8 cellular contexts compared by ENCODE assay signal in the genomic region with DNA sequence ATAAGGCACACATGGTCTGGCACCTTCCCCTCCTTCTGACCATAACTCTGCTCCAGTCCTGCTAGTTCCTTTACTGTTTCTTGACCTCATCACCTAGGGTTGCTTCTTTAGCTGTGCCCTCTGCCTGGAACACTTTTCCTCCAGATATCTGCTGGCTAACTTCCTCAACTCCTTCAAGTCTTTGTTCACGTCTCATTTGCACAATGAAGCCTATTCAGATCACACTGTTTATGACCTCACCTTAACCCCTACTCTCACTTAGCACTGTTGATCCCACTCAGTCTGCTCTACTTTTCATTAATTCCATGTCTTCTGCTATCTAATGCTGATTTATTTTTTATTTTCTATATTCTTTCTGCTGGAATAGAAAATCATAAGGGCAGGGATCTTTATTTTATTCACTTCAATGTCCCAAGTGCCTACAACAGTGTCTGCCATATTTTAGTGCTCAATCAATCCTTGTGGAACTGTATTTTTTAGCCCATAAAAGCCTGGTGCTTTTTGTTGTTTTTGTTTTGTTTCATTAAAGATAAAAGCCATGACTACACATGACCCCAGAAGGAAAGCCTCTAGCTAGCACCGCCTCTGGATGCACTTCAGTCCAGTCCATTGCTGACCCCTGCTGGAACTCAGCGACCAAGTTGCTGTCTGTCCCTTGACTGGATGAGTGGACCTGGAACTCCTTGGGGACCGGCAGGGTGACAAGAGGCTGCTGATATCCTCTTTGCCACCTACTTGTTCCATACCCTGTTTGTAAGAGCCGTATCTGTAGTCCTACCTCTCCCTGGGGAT. TPM values are rescaled to one million over a fixed set of nuclear protein-coding genes. Genes with fewer than 3 reads are reported as not detected.
A peak's percentile ranks its signal among the peaks of the same experiment; 100 is the strongest.
DNase-seq lines count a peak whose midpoint lies in the region; ATAC-seq and TF ChIP-seq lines count a peak whose summit lies in the region.

No MANE protein-coding gene starts in this region.

- peak; percentile 87 to 98 (median 95) for ATAC-seq in heart left ventricle
- ATAC-seq in GM19351 (IDR thresholded peaks at IDR 0.05; ENCODE audit: unreplicated experiment), result no peak

- CTCF ChIA-PET in activated CD4-positive, alpha-beta T cell treated with anti-CD3 and anti-CD28 coated beads, Interleukin-2, amount 10 ng/mL, durations not matched to agents 7 days and 5 days (lab: Charles Lee), result no interaction called here
- CTCF ChIA-PET in activated CD4-positive, alpha-beta memory T cell treated with anti-CD3 and anti-CD28 coated beads, Interleukin-2, amount 10 ng/mL, durations not matched to agents 7 days and 5 days (lab: Charles Lee), result interaction anchor here (0.7 kb wide), 1 partner anchor 37 kb away, joined by 3 read pairs; no protein-coding TSS in a partner anchor
- CTCF ChIA-PET in CD4-positive, alpha-beta memory T cell (lab: Charles Lee; ENCODE audit: partially characterized antibody), result no interaction called here

- no peak overlapping the region for H3K27ac Mint-ChIP-seq in activated CD4-positive, alpha-beta T cell treated with anti-CD3 and anti-CD28 coated beads, Interleukin-2, amount 10 ng/mL, durations not matched to agents 7 days and 5 days
- no peak overlapping the region for H3K27ac Mint-ChIP-seq in activated CD4-positive, alpha-beta memory T cell treated with anti-CD3 and anti-CD28 coated beads, Interleukin-2, amount 10 ng/mL, durations not matched to agents 7 days and 5 days
- H3K27ac Mint-ChIP-seq in CD4-positive, alpha-beta memory T cell, result no peak overlapping the region

- H3K4me3 Mint-ChIP-seq in activated CD4-positive, alpha-beta T cell treated with anti-CD3 and anti-CD28 coated beads, Interleukin-2, amount 10 ng/mL, durations not matched to agents 7 days and 5 days, result no peak overlapping the region
- H3K4me3 Mint-ChIP-seq in activated CD4-positive, alpha-beta memory T cell treated with anti-CD3 and anti-CD28 coated beads, Interleukin-2, amount 10 ng/mL, durations not matched to agents 7 days and 5 days, result no peak overlapping the region
- no peak overlapping the region for H3K4me3 Mint-ChIP-seq in CD4-positive, alpha-beta memory T cell

- H3K9me3 ChIP-seq in heart left ventricle, result no peaks in the 10 kb centered on the region
- no peaks in the 10 kb centered on the region for H3K9me3 ChIP-seq in CD4-positive, alpha-beta memory T cell (ENCODE audit: control insufficient read depth in 1 of 2, low read length in 2 of 2)

- peaks cover 26% of the 10 kb centered on the region for H3K27me3 Mint-ChIP-seq in activated CD4-positive, alpha-beta T cell treated with anti-CD3 and anti-CD28 coated beads, Interleukin-2, amount 10 ng/mL, durations not matched to agents 7 days and 5 days
- peaks cover 26% of the 10 kb centered on the region for H3K27me3 Mint-ChIP-seq in activated CD4-positive, alpha-beta memory T cell treated with anti-CD3 and anti-CD28 coated beads, Interleukin-2, amount 10 ng/mL, durations not matched to agents 7 days and 5 days
- H3K27me3 Mint-ChIP-seq in CD4-positive, alpha-beta memory T cell, result peaks cover 8 to 14% of the 10 kb centered on the region in 2 donors

- peaks cover 0 to 15% (median 0%) of the 10 kb centered on the region in 9 donors for H3K27me3 ChIP-seq in heart left ventricle
- H3K27me3 ChIP-seq in CD4-positive, alpha-beta memory T cell (ENCODE audit: insufficient read depth, low read length), result peaks cover 7% of the 10 kb centered on the region

- no peak for TF ChIP-seq POLR2A in heart left ventricle (IDR thresholded peaks at IDR 0.05)

- TF ChIP-seq CTCF in heart left ventricle (IDR thresholded peaks at IDR 0.05), result peak; percentile 48 to 85 (median 76)

- peaks cover 0 to 7% (median 0%) of the 10 kb centered on the region in 12 donors for H3K4me1 ChIP-seq in heart left ventricle
- no peaks in the 10 kb centered on the region for H3K4me1 ChIP-seq in CD4-positive, alpha-beta memory T cell (ENCODE audit: insufficient read depth, low read length)

- intact Hi-C loops in heart left ventricle (cut with DNase I) (loop anchor here in 9 of 10 donors (1.0 to 10.0 kb wide), 8 partner anchors 231 to 649 kb away; partner anchors contain the start of gene KLHDC10 (in 8 of the 9)), posterior cingulate gyrus (cut with DNase I) (loop anchor here (2.0 to 10.0 kb wide), 2 partner anchors 477 to 649 kb away; no protein-coding TSS in a partner anchor)
- intact Hi-C loops in CD4-positive, alpha-beta memory T cell (cut with micrococcal nuclease), result no loop called here

- H3K36me3 ChIP-seq in heart left ventricle, result no peaks in the 10 kb centered on the region
- no peaks in the 10 kb centered on the region for H3K36me3 ChIP-seq in CD4-positive, alpha-beta memory T cell (ENCODE audit: insufficient read depth, low read length)

- no peaks in the 10 kb centered on the region for H3K4me1 Mint-ChIP-seq in activated CD4-positive, alpha-beta T cell treated with anti-CD3 and anti-CD28 coated beads, Interleukin-2, amount 10 ng/mL, durations not matched to agents 7 days and 5 days
- no peaks in the 10 kb centered on the region for H3K4me1 Mint-ChIP-seq in activated CD4-positive, alpha-beta memory T cell treated with anti-CD3 and anti-CD28 coated beads, Interleukin-2, amount 10 ng/mL, durations not matched to agents 7 days and 5 days
- no peaks in the 10 kb centered on the region for H3K4me1 Mint-ChIP-seq in CD4-positive, alpha-beta memory T cell

- POLR2A ChIA-PET in activated CD4-positive, alpha-beta T cell treated with anti-CD3 and anti-CD28 coated beads, Interleukin-2, amount 10 ng/mL, durations not matched to agents 7 days and 5 days (lab: Charles Lee), result no interaction called here
- POLR2A ChIA-PET in activated CD4-positive, alpha-beta memory T cell treated with anti-CD3 and anti-CD28 coated beads, Interleukin-2, amount 10 ng/mL, durations not matched to agents 7 days and 5 days (lab: Charles Lee), result no interaction called here
- POLR2A ChIA-PET in CD4-positive, alpha-beta memory T cell (lab: Charles Lee; ENCODE audit: partially characterized antibody), result no interaction called here

- H3K9me3 Mint-ChIP-seq in activated CD4-positive, alpha-beta T cell treated with anti-CD3 and anti-CD28 coated beads, Interleukin-2, amount 10 ng/mL, durations not matched to agents 7 days and 5 days, result no peaks in the 10 kb centered on the region
- H3K9me3 Mint-ChIP-seq in activated CD4-positive, alpha-beta memory T cell treated with anti-CD3 and anti-CD28 coated beads, Interleukin-2, amount 10 ng/mL, durations not matched to agents 7 days and 5 days, result no peaks in the 10 kb centered on the region
- no peaks in the 10 kb centered on the region for H3K9me3 Mint-ChIP-seq in CD4-positive, alpha-beta memory T cell

- H3K4me3 ChIP-seq in heart left ventricle, result no peak overlapping the region
- no peak overlapping the region for H3K4me3 ChIP-seq in CD4-positive, alpha-beta memory T cell (ENCODE audit: low read length in 2 of 2)

- no peaks in the 10 kb centered on the region for H3K36me3 Mint-ChIP-seq in activated CD4-positive, alpha-beta T cell treated with anti-CD3 and anti-CD28 coated beads, Interleukin-2, amount 10 ng/mL, durations not matched to agents 7 days and 5 days (ENCODE audit: low read depth)
- no peaks in the 10 kb centered on the region for H3K36me3 Mint-ChIP-seq in activated CD4-positive, alpha-beta memory T cell treated with anti-CD3 and anti-CD28 coated beads, Interleukin-2, amount 10 ng/mL, durations not matched to agents 7 days and 5 days (ENCODE audit: low read depth)
- no peaks in the 10 kb centered on the region for H3K36me3 Mint-ChIP-seq in CD4-positive, alpha-beta memory T cell

- peak; percentile 8 for DNase-seq in activated CD4-positive, alpha-beta T cell treated with anti-CD3 and anti-CD28 coated beads, Interleukin-2, amount 10 ng/mL, durations not matched to agents 7 days and 5 days
- no peak for DNase-seq in activated CD4-positive, alpha-beta T cell treated with anti-CD3 and anti-CD28 coated beads, Interleukin-2, amount 50 U/mL, for 1 hour
- DNase-seq in NCI-H1105 treated with DMSO at 0.1 percent for 48 hours (lab: John Stamatoyannopoulos, UW), result peak; percentile 61
- DNase-seq in activated CD4-positive, alpha-beta memory T cell treated with anti-CD3 and anti-CD28 coated beads, Interleukin-2, amount 10 ng/mL, durations not matched to agents 7 days and 5 days, result peak; percentile 23
- peak; percentile 69 to 84 (median 79) for DNase-seq in heart left ventricle
- peak in 8 of 10 donors; percentile 59 to 94 (median 72) for DNase-seq in posterior cingulate gyrus
- no peak for DNase-seq in CD4-positive, alpha-beta memory T cell

- WGBS in heart left ventricle, 4 donors, result 15 to 22% (median 18%) methylated on average over 5 of the region's 5 CpGs

- no peak overlapping the region for H3K27ac ChIP-seq in heart left ventricle
- H3K27ac ChIP-seq in CD4-positive, alpha-beta memory T cell (ENCODE audit: low read depth, low read length), result no peak overlapping the region

RNA-seq across cellular contexts. Expression of gene KLF14, which starts 12.3 kb away (rescaled TPM):
- total RNA-seq in activated CD4-positive, alpha-beta T cell treated with anti-CD3 and anti-CD28 coated beads, Interleukin-2, amount 10 ng/mL, durations not matched to agents 7 days and 5 days, result not detected
- not detected for total RNA-seq in activated CD4-positive, alpha-beta memory T cell treated with anti-CD3 and anti-CD28 coated beads, Interleukin-2, amount 10 ng/mL, durations not matched to agents 7 days and 5 days
- total RNA-seq in heart left ventricle, result under 1 TPM in 5 of 9 donors, not detected in 4; 0.09 to 0.15 (median 0.11) TPM
- polyA plus RNA-seq in heart left ventricle, result under 1 TPM in 1 of 2 donors, not detected in 1; 0.15 TPM
- total RNA-seq in CD4-positive, alpha-beta memory T cell, result not detected
- polyA plus RNA-seq in CD4-positive, alpha-beta memory T cell, result not detected

RNA-seq across cellular contexts. Expression of gene TSGA13, which starts 35.3 kb away (rescaled TPM):
- total RNA-seq in activated CD4-positive, alpha-beta T cell treated with anti-CD3 and anti-CD28 coated beads, Interleukin-2, amount 10 ng/mL, durations not matched to agents 7 days and 5 days, result not detected
- not detected for total RNA-seq in activated CD4-positive, alpha-beta memory T cell treated with anti-CD3 and anti-CD28 coated beads, Interleukin-2, amount 10 ng/mL, durations not matched to agents 7 days and 5 days
- not detected for total RNA-seq in heart left ventricle
- polyA plus RNA-seq in heart left ventricle, result not detected
- total RNA-seq in CD4-positive, alpha-beta memory T cell, result not detected
- polyA plus RNA-seq in CD4-positive, alpha-beta memory T cell, result not detected

RNA-seq across cellular contexts. Expression of gene COPG2, which starts 53.1 kb away (rescaled TPM):
- total RNA-seq in activated CD4-positive, alpha-beta T cell treated with anti-CD3 and anti-CD28 coated beads, Interleukin-2, amount 10 ng/mL, durations not matched to agents 7 days and 5 days, result 10 to 100 TPM in 1 of 2 experiments, 1 to 10 TPM in 1; 8.4 to 11.0 TPM
- 10 to 100 TPM; 11.2 to 12.0 TPM for total RNA-seq in activated CD4-positive, alpha-beta memory T cell treated with anti-CD3 and anti-CD28 coated beads, Interleukin-2, amount 10 ng/mL, durations not matched to agents 7 days and 5 days
- total RNA-seq in heart left ventricle, result 10 to 100 TPM; 14.6 to 26.9 (median 19.5) TPM
- polyA plus RNA-seq in heart left ventricle, result 10 to 100 TPM in 1 of 2 donors, 1 to 10 TPM in 1; 6.9 to 16.3 TPM
- total RNA-seq in CD4-positive, alpha-beta memory T cell, result 1 to 10 TPM; 7.6 to 8.2 TPM
- polyA plus RNA-seq in CD4-positive, alpha-beta memory T cell, result 1 to 10 TPM in 1 of 2 donors, under 1 TPM in 1; 0.92 to 2.2 TPM

Comparison
In these comparisons a context has a peak if more than half of its experiments do, and no peak if none do; other contexts are left out.
1. DNase-seq: peak in activated CD4-positive, alpha-beta T cell treated with anti-CD3 and anti-CD28 coated beads, Interleukin-2, amount 10 ng/mL, durations not matched to agents 7 days and 5 days (single experiment), NCI-H1105 treated with DMSO at 0.1 percent for 48 hours (single experiment), activated CD4-positive, alpha-beta memory T cell treated with anti-CD3 and anti-CD28 coated beads, Interleukin-2, amount 10 ng/mL, durations not matched to agents 7 days and 5 days (single experiment), heart left ventricle (5 of 5) and posterior cingulate gyrus (8 of 10); none in activated CD4-positive, alpha-beta T cell treated with anti-CD3 and anti-CD28 coated beads, Interleukin-2, amount 50 U/mL, for 1 hour (single experiment) and CD4-positive, alpha-beta memory T cell (0 of 5).